In the genomic region with DNA sequence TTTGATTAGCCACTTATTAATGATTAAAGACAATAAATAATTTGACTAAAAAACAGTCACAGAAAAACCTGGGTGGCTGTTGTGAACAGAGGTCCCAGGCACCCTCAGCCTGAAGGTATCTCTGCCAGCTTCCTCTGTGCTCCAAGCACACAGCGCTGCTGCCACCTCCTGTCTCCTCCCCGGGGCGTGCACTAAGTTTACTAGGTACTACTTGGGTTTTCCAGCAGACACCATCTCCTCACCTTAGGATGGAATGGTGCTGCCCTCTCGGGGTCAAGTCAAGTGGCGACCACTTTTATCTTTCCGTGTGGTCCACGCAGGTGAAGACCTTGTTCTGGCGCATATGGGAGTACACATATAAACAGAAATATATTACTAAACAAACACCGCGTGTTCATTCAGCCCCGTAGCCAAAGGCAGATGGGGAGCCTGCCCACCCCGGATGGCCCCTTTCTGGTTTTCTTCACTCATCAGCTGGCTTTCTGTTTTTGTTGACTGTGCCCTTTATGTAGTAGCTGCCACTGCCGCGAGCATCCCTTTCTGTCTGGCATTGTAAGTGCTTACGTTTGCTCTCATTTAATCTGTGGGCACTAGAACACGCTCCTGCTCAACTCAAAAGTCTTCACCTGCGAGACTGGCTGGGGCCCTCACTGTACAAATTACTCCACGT, we compare ENCODE assay signal across 9 cellular contexts.
DNase-seq lines count a peak whose midpoint lies in the region; ATAC-seq and TF ChIP-seq lines count a peak whose summit lies in the region.
"Had no signal": no experiment of that assay in that cellular context is flagged by ENCODE, and none has a peak within 500 bp of the region (broad histone marks: within the 10 kb centered on the region; RNA-seq: fewer than 3 reads in every experiment).

No MANE protein-coding gene starts in this region.

- H2BK5ac ChIP-seq in mesenchymal stem cell (ENCODE audit: low read depth, low read length, poor library complexity, severe bottlenecking) = no peak overlapping the region

- no peaks in the 10 kb centered on the region for H3K27me3 Mint-ChIP-seq in activated T-helper 17 cell treated with anti-CD3 and anti-CD28 coated beads, Interleukin-2, amount 50 U/mL, for 72 hours
- peaks cover 2 to 4% (median 2%) of the 10 kb centered on the region in 3 donors for H3K27me3 Mint-ChIP-seq in immature natural killer cell (ENCODE audit: low read depth in 3 of 3)

- H4K20me1 ChIP-seq in DND-41 (ENCODE audit: insufficient read depth, low read length) = no peaks in the 10 kb centered on the region

- H3K9ac ChIP-seq in DND-41 (ENCODE audit: low read depth, low read length) (no peak overlapping the region), mesenchymal stem cell (ENCODE audit: low read length) (no peak overlapping the region)

- no peaks in the 10 kb centered on the region for H3K9me3 Mint-ChIP-seq in activated T-helper 17 cell treated with anti-CD3 and anti-CD28 coated beads, Interleukin-2, amount 50 U/mL, for 72 hours
- H3K9me3 Mint-ChIP-seq in immature natural killer cell = peaks cover 0 to 1% (median 0%) of the 10 kb centered on the region in 6 donors

- H3K4ac ChIP-seq in mesenchymal stem cell (ENCODE audit: low read depth in 1 of 2, low read length in 2 of 2) = no peak overlapping the region

- H3K27ac ChIP-seq in DND-41 (ENCODE audit: low read length) = no peak overlapping the region
- H3K27ac ChIP-seq in mesenchymal stem cell (ENCODE audit: low read length, poor library complexity, severe bottlenecking) = no peak overlapping the region
- H3K27ac ChIP-seq: epithelial cell of prostate had no signal

- DNase-seq in DND-41 (peak; percentile 15), MG63 (peak; percentile 4), immature natural killer cell (peak; percentile 58 to 74 (median 63)), mesenchymal stem cell (no peak), KBM-7 (no peak), NCI-H524 treated with DMSO at 0.1 percent for 48 hours (lab: John Stamatoyannopoulos, UW) (no peak)

- peaks cover 45% of the 10 kb centered on the region for H3K36me3 Mint-ChIP-seq in activated T-helper 17 cell treated with anti-CD3 and anti-CD28 coated beads, Interleukin-2, amount 50 U/mL, for 72 hours (ENCODE audit: low read depth)
- H3K36me3 Mint-ChIP-seq in immature natural killer cell = peaks cover 8 to 24% (median 16%) of the 10 kb centered on the region in 3 donors

- H2BK15ac ChIP-seq in mesenchymal stem cell (ENCODE audit: low read depth, poor library complexity, severe bottlenecking) = no peak overlapping the region

- peaks cover 8% of the 10 kb centered on the region for H3K4me1 Mint-ChIP-seq in activated T-helper 17 cell treated with anti-CD3 and anti-CD28 coated beads, Interleukin-2, amount 50 U/mL, for 72 hours
- peaks cover 30 to 33% of the 10 kb centered on the region in 2 donors for H3K4me1 Mint-ChIP-seq in immature natural killer cell

- no peak overlapping the region for H3K18ac ChIP-seq in mesenchymal stem cell (ENCODE audit: low read depth in 1 of 2, low read length in 2 of 2)

- H2BK12ac ChIP-seq in mesenchymal stem cell (ENCODE audit: low read length in 2 of 2) = no peak overlapping the region

- H3K79me1 ChIP-seq in mesenchymal stem cell (replicated peaks; ENCODE audit: low read length, poor library complexity, severe bottlenecking) = peaks cover 8% of the 10 kb centered on the region

- in situ Hi-C loops in KBM-7 (cut with MboI; ENCODE audit: low pct_unique_long_range_greater_than_20kb, low sequenced_read_pairs) = no loop called here

- no peak overlapping the region for H2BK120ac ChIP-seq in mesenchymal stem cell (ENCODE audit: low read depth, low read length)

- no peak overlapping the region for H3K4me3 Mint-ChIP-seq in activated T-helper 17 cell treated with anti-CD3 and anti-CD28 coated beads, Interleukin-2, amount 50 U/mL, for 72 hours
- no peak overlapping the region for H3K4me3 Mint-ChIP-seq in immature natural killer cell

- H4K91ac ChIP-seq in mesenchymal stem cell (ENCODE audit: low read length) = no peak overlapping the region

- TF ChIP-seq CTCF in DND-41 (IDR thresholded peaks at IDR 0.05; ENCODE audit: borderline replicate concordance, extremely low read depth, low read length, poor library complexity, severe bottlenecking) = peak; percentile 45

- H3K4me1 ChIP-seq in DND-41 (ENCODE audit: insufficient read depth, low read length) (peaks cover 9% of the 10 kb centered on the region), mesenchymal stem cell (ENCODE audit: control insufficient read depth, insufficient read depth, low read depth, low read length) (peaks cover 3% of the 10 kb centered on the region)

- H3K9me3 ChIP-seq in DND-41 (ENCODE audit: insufficient read depth, low read length, severe bottlenecking) = no peaks in the 10 kb centered on the region
- H3K9me3 ChIP-seq in MG63 = no peaks in the 10 kb centered on the region
- H3K9me3 ChIP-seq in mesenchymal stem cell (ENCODE audit: control insufficient read depth, low read length) = no peaks in the 10 kb centered on the region

- H2AFZ ChIP-seq in DND-41 (ENCODE audit: low read depth, low read length) = no peak overlapping the region
- H2AFZ ChIP-seq in mesenchymal stem cell (ENCODE audit: low read depth, low read length) = no peak overlapping the region

- 79% methylated on average over 18 of the region's 18 CpGs for WGBS in mesenchymal stem cell

- ATAC-seq in DND-41 (ENCODE audit: insufficient read depth, low read depth) (peak; percentile 58; the same call in 1 of the 3 replicates), GM19397 (IDR thresholded peaks at IDR 0.05; ENCODE audit: unreplicated experiment) (no peak)
- ATAC-seq in activated T-helper 17 cell treated with anti-CD3 and anti-CD28 coated beads, Interleukin-2, amount 50 U/mL, for 72 hours (replicated peaks) = peak; percentile 63

- H3K27ac Mint-ChIP-seq in activated T-helper 17 cell treated with anti-CD3 and anti-CD28 coated beads, Interleukin-2, amount 50 U/mL, for 72 hours = peak overlapping the region; percentile 46
- peak overlapping the region; percentile 18 to 89 (median 68) for H3K27ac Mint-ChIP-seq in immature natural killer cell

- H3K27me3 ChIP-seq in DND-41 (ENCODE audit: insufficient read depth, low read length, poor library complexity) (no peaks in the 10 kb centered on the region), MG63 (no peaks in the 10 kb centered on the region), mesenchymal stem cell (ENCODE audit: control insufficient read depth in 1 of 2, insufficient read depth in 1 of 2, low read length in 2 of 2) (no peaks in the 10 kb centered on the region)

- no peak overlapping the region for H3K14ac ChIP-seq in mesenchymal stem cell (ENCODE audit: low read length in 2 of 2)

- H3K4me3 ChIP-seq in DND-41 (ENCODE audit: low read depth in 1 of 2, low read length in 2 of 2) (no peak overlapping the region), MG63 (no peak overlapping the region), mesenchymal stem cell (ENCODE audit: insufficient read depth in 1 of 2, low read depth in 1 of 2, low read length in 2 of 2) (no peak overlapping the region)

- H3K36me3 ChIP-seq in DND-41 (ENCODE audit: insufficient read depth, low read length) (peaks cover 22% of the 10 kb centered on the region), MG63 (no peaks in the 10 kb centered on the region), mesenchymal stem cell (ENCODE audit: control insufficient read depth in 1 of 2, insufficient read depth in 2 of 2, low read depth in 1 of 2, low read length in 2 of 2) (peaks cover 11 to 38% of the 10 kb centered on the region in 2 experiments)

- H2AK5ac ChIP-seq in mesenchymal stem cell (ENCODE audit: low read length, severe bottlenecking) = no peak overlapping the region

- H3K79me2 ChIP-seq in DND-41 (ENCODE audit: insufficient read depth, low read length) = no peaks in the 10 kb centered on the region

- no peak overlapping the region for H4K8ac ChIP-seq in mesenchymal stem cell (ENCODE audit: low read length)

- no peak overlapping the region for H3K23ac ChIP-seq in mesenchymal stem cell (ENCODE audit: low read length in 2 of 2)

- H3K4me2 ChIP-seq in DND-41 (ENCODE audit: insufficient read depth, low read length) (no peak overlapping the region), mesenchymal stem cell (ENCODE audit: low read length, poor library complexity, severe bottlenecking) (no peak overlapping the region)

Comparison
In these comparisons a context has a peak if more than half of its experiments do, and no peak if none do; other contexts are left out.
1. DNase-seq: peak in DND-41 (single experiment), MG63 (single experiment) and immature natural killer cell (3 of 3); none in mesenchymal stem cell (single experiment), KBM-7 (single experiment) and NCI-H524 treated with DMSO at 0.1 percent for 48 hours (single experiment).